ENCODE assay signal across 27 cellular contexts in genomic region chr5:609506-609905, GRCh38.
"Had no signal": no experiment of that assay in that cellular context is flagged by ENCODE, and none has a peak within 500 bp of the region (broad histone marks: within the 10 kb centered on the region; RNA-seq: fewer than 3 reads in every experiment).

No MANE protein-coding gene starts in this region.

- H3K4me3 Mint-ChIP-seq: activated CD8-positive, alpha-beta T cell treated with anti-CD3 and anti-CD28 coated beads for 36 hours; activated naive CD4-positive, alpha-beta T cell treated with anti-CD3 and anti-CD28 coated beads for 36 hours; activated naive CD8-positive, alpha-beta T cell; central memory CD8-positive, alpha-beta T cell; T-helper 1 cell treated with Interleukin-12 subunit alpha and Interleukin-12 subunit beta and Interleukin-4 antibody, amounts not matched to agents 30 μg/mL and 1 μg/mL, for 36 hours had no signal

- DNase-seq: activated CD4-positive, CD25-positive, alpha-beta regulatory T cell treated with anti-CD3 and anti-CD28 coated beads, Interleukin-2, amount 50 U/mL, for 72 hours; activated CD8-positive, alpha-beta T cell treated with anti-CD3 and anti-CD28 coated beads for 36 hours; activated gamma-delta T cell; activated naive CD4-positive, alpha-beta T cell treated with anti-CD3 and anti-CD28 coated beads for 36 hours; activated T-cell treated with anti-CD3 and anti-CD28 coated beads, Interleukin-2, amount 50 U/mL, for 48 hours; amygdala; NCI-H1092; NCI-H2029; NCI-H2107; NCI-H2171 treated with DMSO at 0.1 percent for 48 hours; NCI-H226; NCI-H526; NCI-H82; OCI-M1; SHP77 had no signal

- H3K27me3 ChIP-seq: SJSA1 had no signal

- H3K4me3 ChIP-seq: SJSA1 had no signal

- H3K36me3 ChIP-seq: SJSA1 had no signal

- H3K36me3 Mint-ChIP-seq: activated naive CD8-positive, alpha-beta T cell had no signal

- ATAC-seq: activated CD8-positive, alpha-beta T cell treated with anti-CD3 and anti-CD28 coated beads for 36 hours; activated T-helper 17 cell treated with anti-CD3 and anti-CD28 coated beads, Interleukin-2, amount 50 U/mL, for 72 hours; Panc1; SK-N-SH treated with all-trans-retinoic acid at 6 μM for 48 hours; WTC11 had no signal

- H3K9me3 ChIP-seq: SJSA1 had no signal

- H3K27ac Mint-ChIP-seq: activated CD8-positive, alpha-beta T cell treated with anti-CD3 and anti-CD28 coated beads for 36 hours; activated naive CD4-positive, alpha-beta T cell treated with anti-CD3 and anti-CD28 coated beads for 36 hours; activated naive CD8-positive, alpha-beta T cell; activated T-helper 17 cell treated with anti-CD3 and anti-CD28 coated beads, Interleukin-2, amount 50 U/mL, for 72 hours; brain; T-helper 1 cell treated with Interleukin-12 subunit alpha and Interleukin-12 subunit beta and Interleukin-4 antibody, amounts not matched to agents 30 μg/mL and 1 μg/mL, for 36 hours; WTC11 had no signal

- H3K27ac ChIP-seq: KMS-11, RWPE1, SJSA1 had no signal

- H3K9me3 Mint-ChIP-seq: activated T-helper 17 cell treated with anti-CD3 and anti-CD28 coated beads, Interleukin-2, amount 50 U/mL, for 72 hours; central memory CD8-positive, alpha-beta T cell had no signal

- FAIRE-seq: astrocyte had no signal
